ENCODE assay signal across 17 cellular contexts in the genomic region with DNA sequence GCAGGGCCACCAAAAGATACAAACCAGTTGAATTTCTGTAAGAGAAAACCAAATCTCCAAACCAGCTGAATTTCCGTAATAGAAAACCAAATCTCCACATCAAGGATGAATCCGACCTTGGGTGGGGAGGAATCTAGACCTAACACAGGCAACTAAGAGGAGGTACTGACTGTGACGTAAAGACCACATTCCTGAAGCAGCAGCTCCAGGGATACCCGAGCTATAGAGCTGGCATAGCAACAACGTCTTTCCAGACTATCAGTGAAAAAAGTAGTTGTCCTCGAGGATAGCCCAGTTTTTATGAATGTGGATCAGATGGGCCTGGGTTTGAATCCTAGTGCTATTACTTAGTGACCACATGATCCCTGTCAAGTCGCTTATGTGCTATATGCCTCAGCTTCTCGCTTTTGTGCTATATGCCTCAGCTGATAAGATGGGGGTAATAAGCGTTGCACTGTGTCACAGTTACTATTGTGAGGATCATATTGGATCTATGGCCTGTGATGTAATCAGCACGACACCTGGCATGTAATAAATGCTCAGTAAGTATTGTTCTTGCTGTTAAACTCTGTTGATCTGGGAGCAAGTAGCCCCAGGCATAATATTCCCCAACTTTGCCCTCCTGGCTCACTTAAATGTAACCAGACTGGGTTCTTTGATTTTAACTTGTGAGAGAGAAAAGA.
DNase-seq lines count a peak whose midpoint lies in the region; ATAC-seq, FAIRE-seq and TF ChIP-seq lines count a peak whose summit lies in the region.
"Had no signal": no experiment of that assay in that cellular context is flagged by ENCODE, and none has a peak within 500 bp of the region (broad histone marks: within the 10 kb centered on the region; RNA-seq: fewer than 3 reads in every experiment).

No MANE protein-coding gene starts in this region.

- H4K5ac ChIP-seq in H1 (ENCODE audit: insufficient read length, low read depth, low read length) = no peak overlapping the region

- no peak overlapping the region for H3K56ac ChIP-seq in H1 (replicated peaks; ENCODE audit: insufficient read length, low read depth, low read length)

- TF ChIP-seq POLR2A in H1 (IDR thresholded peaks at IDR 0.05; ENCODE audit: control extremely low read depth in 1 of 2, low read depth in 2 of 2, low read length in 2 of 2) = no peak

- intact Hi-C loops in PC-9 (cut with micrococcal nuclease; ENCODE audit: unreplicated experiment) = no loop called here

- no peak overlapping the region for H3K18ac ChIP-seq in H1 (ENCODE audit: extremely low read depth, low read length)

- no peak for TF ChIP-seq RAD21 in H1 (IDR thresholded peaks at IDR 0.05 in 1 of 2, conservative IDR thresholded peaks at IDR 0.05 in 1 of 2; ENCODE audit: low read depth in 2 of 2, low read length in 2 of 2)

- H3K27ac Mint-ChIP-seq in WTC11 (peak overlapping the region; percentile 7; the same call in 1 of the 2 replicates), neural crest cell (ENCODE audit: unreplicated experiment) (peak overlapping the region; percentile 41)

- no peaks in the 10 kb centered on the region for H3K36me3 Mint-ChIP-seq in WTC11
- H3K36me3 Mint-ChIP-seq in neural crest cell (ENCODE audit: low read depth) = no peaks in the 10 kb centered on the region
- H3K36me3 Mint-ChIP-seq: CD8-positive, alpha-beta memory T cell had no signal

- TF ChIP-seq CTCF in PC-9 (conservative IDR thresholded peaks at IDR 0.05) (no peak), WTC11 (IDR thresholded peaks at IDR 0.05) (no peak), H1 (IDR thresholded peaks at IDR 0.05; ENCODE audit: control extremely low read depth in 1 of 3, insufficient read depth in 1 of 3, low read depth in 1 of 3, low read length in 3 of 3) (no peak), neural crest cell (conservative IDR thresholded peaks at IDR 0.05) (no peak)

- 0 out of 2 replicates have a peak, but pooled peaks cover 6% of the 10 kb centered on the region for H3K9me3 Mint-ChIP-seq in WTC11
- no peaks in the 10 kb centered on the region for H3K9me3 Mint-ChIP-seq in neural crest cell

- H3K4me2 ChIP-seq in PC-9 = 0 out of 2 replicates have a peak overlapping the region, but pooled peaks have one; percentile 28
- H3K4me2 ChIP-seq in H1 (ENCODE audit: insufficient read depth in 1 of 2, low read depth in 2 of 2, low read length in 2 of 2) = peak overlapping the region in 1 of 2 experiments; percentile 54; a peak in 1 of 4 replicates
- H3K4me2 ChIP-seq: KMS-11, SK-N-SH had no signal

- H3K4me3 ChIP-seq in PC-9 (no peak overlapping the region), H1 (ENCODE audit: extremely low read depth in 1 of 4, insufficient read depth in 2 of 4, low read depth in 3 of 4, low read length in 4 of 4) (no peak overlapping the region)

- no peak overlapping the region for H2BK20ac ChIP-seq in H1 (ENCODE audit: low read length)

- H2BK5ac ChIP-seq in H1 (ENCODE audit: low read depth, low read length) = no peak overlapping the region

- WGBS in H1 (ENCODE audit: extremely low coverage in 1 of 2, insufficient coverage in 1 of 2, insufficient read length in 1 of 2, insufficient replicate concordance in 2 of 2, low coverage in 1 of 2, low lambda C conversion rate in 2 of 2, missing lambda C conversion rate in 1 of 2), 2 experiments = 75% methylated on average over 10 of the region's 10 CpGs; no CpG with 5 or more reads in 1 of the 2 experiments

- peak; percentile 32 for FAIRE-seq in H1 (lab: Jason Lieb, UNC)
- FAIRE-seq: HepG2 had no signal

- no peaks in the 10 kb centered on the region for H3K23me2 ChIP-seq in H1 (ENCODE audit: low read depth, low read length)

- H3K23ac ChIP-seq in H1 (ENCODE audit: insufficient read length) = no peak overlapping the region

- TF ChIP-seq EP300 in H1 (IDR thresholded peaks at IDR 0.05; ENCODE audit: borderline replicate concordance in 1 of 2, low read depth in 2 of 2, low read length in 2 of 2) = no peak

- H2AFZ ChIP-seq in PC-9 (no peak overlapping the region), H1 (ENCODE audit: low read length) (0 out of 2 replicates have a peak overlapping the region, but pooled peaks have one; percentile 4)

- H4K8ac ChIP-seq in H1 (ENCODE audit: extremely low read depth, insufficient read depth, low read length) = no peak overlapping the region

- no peaks in the 10 kb centered on the region for H3K9me3 ChIP-seq in PC-9 (ENCODE audit: insufficient read depth, low read depth)
- no peaks in the 10 kb centered on the region for H3K9me3 ChIP-seq in H1 (ENCODE audit: insufficient read depth in 2 of 2, low read depth in 1 of 2, low read length in 1 of 2)
- H3K9me3 ChIP-seq: SK-N-SH had no signal

- H2BK120ac ChIP-seq in H1 (replicated peaks; ENCODE audit: low read depth, low read length) = no peak overlapping the region

- POLR2A ChIA-PET in PC-9 (lab: Charles Lee; ENCODE audit: unreplicated experiment) (interaction anchor here (0.5 kb wide), 1 partner anchor 385 kb away, joined by 5 read pairs; no protein-coding TSS in a partner anchor), WTC11 (lab: Charles Lee) (no interaction called here), H1 (lab: Charles Lee; ENCODE audit: partially characterized antibody) (no interaction called here)

- no peak overlapping the region for H3K14ac ChIP-seq in H1 (ENCODE audit: insufficient read length)

- H3K4me1 Mint-ChIP-seq in WTC11 (peaks cover 22% of the 10 kb centered on the region), neural crest cell (peaks cover 20% of the 10 kb centered on the region)

- H3K4ac ChIP-seq in H1 (replicated peaks; ENCODE audit: insufficient read length, low read depth, low read length) = peak overlapping the region; percentile 30

- H3K27me3 ChIP-seq in PC-9 (ENCODE audit: insufficient read depth, low read depth) (no peaks in the 10 kb centered on the region), H1 (replicated peaks in 1 of 4; ENCODE audit: control insufficient read depth in 3 of 4, extremely low read depth in 1 of 4, insufficient read depth in 3 of 4, low read length in 3 of 4) (no peaks in the 10 kb centered on the region)

- H4K91ac ChIP-seq in H1 (replicated peaks; ENCODE audit: insufficient read length, low read length) = no peak overlapping the region

- H3K4me1 ChIP-seq in PC-9 (replicated peaks; ENCODE audit: insufficient read depth) (peaks cover 19% of the 10 kb centered on the region), H1 (replicated peaks in 1 of 4; ENCODE audit: control insufficient read depth in 3 of 4, insufficient read depth in 4 of 4, low read length in 3 of 4) (peaks cover 0 to 9% (median 6%) of the 10 kb centered on the region in 4 experiments; a peak in 5 of 7 replicates)

- DNase-seq in PC-9 (no peak), WTC11 (ENCODE audit: low spot score) (no peak), H1 (ENCODE audit: low read depth in 1 of 2, low spot score in 2 of 2) (no peak), neural crest cell (ENCODE audit: low read depth, low spot score) (no peak), DMS53 treated with DMSO at 0.1 percent for 48 hours (lab: John Stamatoyannopoulos, UW; ENCODE audit: unreplicated experiment) (no peak), kidney glomerular epithelial cell (lab: John Stamatoyannopoulos, UW) (no peak)
- DNase-seq: ACHN; CD8-positive, alpha-beta memory T cell; DMS79 treated with DMSO at 0.1 percent for 48 hours; H9; MV-4-11; NCI-H187; NK-92 treated with Interleukin-12 subunit alpha and Interleukin-12 subunit beta, amount 100 ng/mL, for 24 hours; SK-N-SH had no signal

- no peaks in the 10 kb centered on the region for H4K20me1 ChIP-seq in PC-9 (ENCODE audit: insufficient read depth)
- H4K20me1 ChIP-seq in H1 (replicated peaks in 1 of 2; ENCODE audit: control insufficient read depth in 1 of 2, insufficient read depth in 2 of 2, low read length in 2 of 2) = no peaks in the 10 kb centered on the region

- H3K4me3 Mint-ChIP-seq in WTC11 = no peak overlapping the region
- H3K4me3 Mint-ChIP-seq in neural crest cell = no peak overlapping the region
- H3K4me3 Mint-ChIP-seq: CD8-positive, alpha-beta memory T cell; H9 had no signal

- BruUV-seq in PC-9 (replicated peaks; lab: Mats Ljungman, UMichigan) = no TSS peak

- H3K9ac ChIP-seq in H1 (replicated peaks in 1 of 4; ENCODE audit: extremely low read depth in 1 of 4, low read depth in 3 of 4, low read length in 3 of 4) = no peak overlapping the region; a peak in 1 of 7 replicates
- H3K9ac ChIP-seq: KMS-11, SK-N-SH had no signal

- H3K27ac ChIP-seq in PC-9 (no peak overlapping the region), H1 (ENCODE audit: low read depth, low read length) (no peak overlapping the region)
- H3K27ac ChIP-seq: KMS-11 had no signal

- H3K27me3 Mint-ChIP-seq in WTC11 (ENCODE audit: low read depth) (no peaks in the 10 kb centered on the region; the same call in 1 of the 2 replicates), neural crest cell (ENCODE audit: low read depth) (no peaks in the 10 kb centered on the region)

- ATAC-seq in WTC11 = peak; percentile 70
- no peak for ATAC-seq in GM21423 (IDR thresholded peaks at IDR 0.05; ENCODE audit: unreplicated experiment)
- ATAC-seq: HepG2 had no signal

- no peak overlapping the region for H2BK15ac ChIP-seq in H1 (ENCODE audit: low read length)

- H3K79me2 ChIP-seq in PC-9 (ENCODE audit: low read depth) (no peaks in the 10 kb centered on the region), H1 (ENCODE audit: control insufficient read depth in 1 of 2, insufficient read depth in 2 of 2, low read length in 2 of 2) (no peaks in the 10 kb centered on the region)

- CTCF ChIA-PET in PC-9 (lab: Charles Lee) = no interaction called here
- CTCF ChIA-PET in WTC11 (lab: Charles Lee) = interaction anchor here (0.6 to 6.6 kb wide), 4 partner anchors 11 to 1277 kb away, joined by 3 to 45 read pairs (median 4); no protein-coding TSS in a partner anchor
- CTCF ChIA-PET in H1 (lab: Charles Lee; ENCODE audit: partially characterized antibody) = interaction anchor here (0.6 to 6.2 kb wide), 10 partner anchors 10 to 391 kb away, joined by 3 to 51 read pairs (median 3); no protein-coding TSS in a partner anchor

- H3K9me2 ChIP-seq in PC-9 (ENCODE audit: insufficient read depth) = no peaks in the 10 kb centered on the region
- H3K9me2 ChIP-seq: SK-N-SH had no signal

- H2BK12ac ChIP-seq in H1 (ENCODE audit: low read depth, low read length) = no peak overlapping the region

- H2AK5ac ChIP-seq in H1 (ENCODE audit: low read depth, low read length) = no peak overlapping the region

- no peaks in the 10 kb centered on the region for H3F3A ChIP-seq in PC-9 (ENCODE audit: insufficient read depth, low read depth)

- no peaks in the 10 kb centered on the region for H3K79me1 ChIP-seq in H1 (ENCODE audit: low read depth, low read length)

- H3K36me3 ChIP-seq in PC-9 (ENCODE audit: low read depth) (no peaks in the 10 kb centered on the region), H1 (ENCODE audit: control insufficient read depth in 2 of 4, insufficient read depth in 4 of 4, low read length in 3 of 4) (no peaks in the 10 kb centered on the region)

TF ChIP-seq in WTC11, 78 proteins besides CTCF, POLR2A, EP300 and RAD21 (continues in another document):
- TF ChIP-seq JAZF1 (CRISPR knock-in tag; IDR thresholded peaks at IDR 0.05) (no peak), GABPB1 (CRISPR knock-in tag; IDR thresholded peaks at IDR 0.05) (no peak)

TF ChIP-seq in H1, 55 proteins besides CTCF, POLR2A, EP300 and RAD21 (continues in another document):
- TF ChIP-seq MAFK (IDR thresholded peaks at IDR 0.05; ENCODE audit: low read depth, low read length) (no peak), TCF12 (IDR thresholded peaks at IDR 0.05; ENCODE audit: low read depth, low read length) (no peak), CHD1 (IDR thresholded peaks at IDR 0.05; ENCODE audit: low read depth, low read length) (no peak)
